ENCODE assay signal across 1 cellular context in the genomic region with DNA sequence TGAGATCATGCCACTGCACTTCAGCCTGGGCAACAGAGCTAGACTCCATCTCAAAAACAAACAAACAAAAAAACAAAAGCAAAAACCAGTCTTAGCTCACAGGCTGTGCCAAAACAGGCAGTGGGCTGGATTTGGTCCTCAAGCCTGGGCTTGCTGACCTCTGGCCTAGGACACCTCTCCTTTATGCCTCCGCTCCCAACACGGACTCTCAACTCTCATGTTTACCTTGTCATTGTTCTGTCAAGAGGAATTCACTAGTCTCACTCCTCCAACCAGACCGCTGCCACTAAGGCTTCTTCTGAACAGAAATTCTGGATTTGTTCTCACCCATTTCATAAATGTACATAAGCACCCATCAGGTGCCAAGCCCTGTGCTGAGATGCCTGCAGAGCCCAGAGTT.
TF ChIP-seq lines count a peak whose summit lies in the region.

No MANE protein-coding gene starts in this region.

TF ChIP-seq in HepG2, 621 proteins besides CTCF, POLR2A, EP300 and RAD21 (continued from another document):
- TF ChIP-seq ZNF841 (CRISPR knock-in tag; IDR thresholded peaks at IDR 0.05; ENCODE audit: borderline replicate concordance) (no peak), SOX5 (CRISPR knock-in tag; IDR thresholded peaks at IDR 0.05; ENCODE audit: borderline replicate concordance) (peak; percentile 70), STAT5B (CRISPR knock-in tag; IDR thresholded peaks at IDR 0.05) (no peak), ZNF441 (CRISPR knock-in tag; IDR thresholded peaks at IDR 0.05; ENCODE audit: borderline replicate concordance) (no peak), NCOR1 (IDR thresholded peaks at IDR 0.05; ENCODE audit: borderline replicate concordance, low read length) (no peak), MTF2 (CRISPR knock-in tag; IDR thresholded peaks at IDR 0.05; ENCODE audit: borderline replicate concordance) (no peak), TOE1 (CRISPR knock-in tag; IDR thresholded peaks at IDR 0.05) (no peak), ZNF432 (CRISPR knock-in tag; IDR thresholded peaks at IDR 0.05; ENCODE audit: borderline replicate concordance) (no peak), BORCS8-MEF2B (CRISPR knock-in tag; IDR thresholded peaks at IDR 0.05) (no peak), HNF4G (IDR thresholded peaks at IDR 0.05; ENCODE audit: borderline replicate concordance, low read depth, low read length) (peak; percentile 24; the same call in 1 of the 2 replicates), HNF4G (CRISPR knock-in tag; IDR thresholded peaks at IDR 0.05; ENCODE audit: borderline replicate concordance, low read depth) (no peak), IRX3 (CRISPR knock-in tag; IDR thresholded peaks at IDR 0.05; ENCODE audit: borderline replicate concordance, low read depth) (no peak), ZNF672 (CRISPR knock-in tag; IDR thresholded peaks at IDR 0.05) (no peak), SNRNP70 (IDR thresholded peaks at IDR 0.05; ENCODE audit: low read depth, low read length) (no peak), GABPA (IDR thresholded peaks at IDR 0.05; ENCODE audit: low read depth, low read length) (no peak), GABPA (CRISPR knock-in tag; IDR thresholded peaks at IDR 0.05; ENCODE audit: low read depth) (no peak), JARID2 (CRISPR knock-in tag; IDR thresholded peaks at IDR 0.05; ENCODE audit: insufficient replicate concordance) (no peak), ISX (CRISPR knock-in tag; conservative IDR thresholded peaks at IDR 0.05) (no peak), ZNF768 (CRISPR knock-in tag; IDR thresholded peaks at IDR 0.05) (no peak), NR2F1 (CRISPR knock-in tag; IDR thresholded peaks at IDR 0.05) (0 out of 4 replicates have a peak, but pooled peaks of 1 of the 2 experiments have one; percentile 41), RFXAP (CRISPR knock-in tag; IDR thresholded peaks at IDR 0.05; ENCODE audit: borderline replicate concordance) (no peak), SOX6 (IDR thresholded peaks at IDR 0.05) (no peak), SOX6 (CRISPR knock-in tag; IDR thresholded peaks at IDR 0.05) (peak; percentile 46), MAF1 (CRISPR knock-in tag; IDR thresholded peaks at IDR 0.05; ENCODE audit: borderline replicate concordance) (no peak), JUND (CRISPR knock-in tag; IDR thresholded peaks at IDR 0.05) (no peak), SOX13 (IDR thresholded peaks at IDR 0.05) (no peak), SOX13 (CRISPR knock-in tag; conservative IDR thresholded peaks at IDR 0.05 in 1 of 2, IDR thresholded peaks at IDR 0.05 in 1 of 2) (peak in 1 of 2 experiments; percentile 73; a peak in 2 of 4 replicates), ZNF75D (CRISPR knock-in tag; IDR thresholded peaks at IDR 0.05; ENCODE audit: borderline replicate concordance) (no peak), ZNF879 (CRISPR knock-in tag; IDR thresholded peaks at IDR 0.05) (no peak), HNF4A (CRISPR knock-in tag; IDR thresholded peaks at IDR 0.05) (peak; percentile 49; the same call in 1 of the 2 replicates), TCF7L2 (IDR thresholded peaks at IDR 0.05; ENCODE audit: low read depth, low read length) (no peak), ZNF121 (CRISPR knock-in tag; IDR thresholded peaks at IDR 0.05) (peak; percentile 64; the same call in 1 of the 2 replicates), NR2F6 (IDR thresholded peaks at IDR 0.05) (peak; percentile 56), NR2F6 (CRISPR knock-in tag; IDR thresholded peaks at IDR 0.05) (peak; percentile 69; the same call in 1 of the 2 replicates), NR2C2 (CRISPR knock-in tag; IDR thresholded peaks at IDR 0.05; ENCODE audit: borderline replicate concordance) (no peak), ZNF383 (CRISPR knock-in tag; IDR thresholded peaks at IDR 0.05; ENCODE audit: borderline replicate concordance) (no peak), ISL2 (CRISPR knock-in tag; IDR thresholded peaks at IDR 0.05) (no peak)
- TF ChIP-seq, protein P1, sequence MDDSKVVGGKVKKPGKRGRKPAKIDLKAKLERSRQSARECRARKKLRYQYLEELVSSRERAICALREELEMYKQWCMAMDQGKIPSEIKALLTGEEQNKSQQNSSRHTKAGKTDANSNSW (CRISPR knock-in tag; IDR thresholded peaks at IDR 0.05; ENCODE audit: borderline replicate concordance) = no peak
- TF ChIP-seq, protein P2, sequence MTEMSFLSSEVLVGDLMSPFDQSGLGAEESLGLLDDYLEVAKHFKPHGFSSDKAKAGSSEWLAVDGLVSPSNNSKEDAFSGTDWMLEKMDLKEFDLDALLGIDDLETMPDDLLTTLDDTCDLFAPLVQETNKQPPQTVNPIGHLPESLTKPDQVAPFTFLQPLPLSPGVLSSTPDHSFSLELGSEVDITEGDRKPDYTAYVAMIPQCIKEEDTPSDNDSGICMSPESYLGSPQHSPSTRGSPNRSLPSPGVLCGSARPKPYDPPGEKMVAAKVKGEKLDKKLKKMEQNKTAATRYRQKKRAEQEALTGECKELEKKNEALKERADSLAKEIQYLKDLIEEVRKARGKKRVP (CRISPR knock-in tag; IDR thresholded peaks at IDR 0.05) = no peak
- TF ChIP-seq, protein P3, sequence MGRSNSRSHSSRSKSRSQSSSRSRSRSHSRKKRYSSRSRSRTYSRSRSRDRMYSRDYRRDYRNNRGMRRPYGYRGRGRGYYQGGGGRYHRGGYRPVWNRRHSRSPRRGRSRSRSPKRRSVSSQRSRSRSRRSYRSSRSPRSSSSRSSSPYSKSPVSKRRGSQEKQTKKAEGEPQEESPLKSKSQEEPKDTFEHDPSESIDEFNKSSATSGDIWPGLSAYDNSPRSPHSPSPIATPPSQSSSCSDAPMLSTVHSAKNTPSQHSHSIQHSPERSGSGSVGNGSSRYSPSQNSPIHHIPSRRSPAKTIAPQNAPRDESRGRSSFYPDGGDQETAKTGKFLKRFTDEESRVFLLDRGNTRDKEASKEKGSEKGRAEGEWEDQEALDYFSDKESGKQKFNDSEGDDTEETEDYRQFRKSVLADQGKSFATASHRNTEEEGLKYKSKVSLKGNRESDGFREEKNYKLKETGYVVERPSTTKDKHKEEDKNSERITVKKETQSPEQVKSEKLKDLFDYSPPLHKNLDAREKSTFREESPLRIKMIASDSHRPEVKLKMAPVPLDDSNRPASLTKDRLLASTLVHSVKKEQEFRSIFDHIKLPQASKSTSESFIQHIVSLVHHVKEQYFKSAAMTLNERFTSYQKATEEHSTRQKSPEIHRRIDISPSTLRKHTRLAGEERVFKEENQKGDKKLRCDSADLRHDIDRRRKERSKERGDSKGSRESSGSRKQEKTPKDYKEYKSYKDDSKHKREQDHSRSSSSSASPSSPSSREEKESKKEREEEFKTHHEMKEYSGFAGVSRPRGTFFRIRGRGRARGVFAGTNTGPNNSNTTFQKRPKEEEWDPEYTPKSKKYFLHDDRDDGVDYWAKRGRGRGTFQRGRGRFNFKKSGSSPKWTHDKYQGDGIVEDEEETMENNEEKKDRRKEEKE (IDR thresholded peaks at IDR 0.05) = no peak
- TF ChIP-seq, protein P4, sequence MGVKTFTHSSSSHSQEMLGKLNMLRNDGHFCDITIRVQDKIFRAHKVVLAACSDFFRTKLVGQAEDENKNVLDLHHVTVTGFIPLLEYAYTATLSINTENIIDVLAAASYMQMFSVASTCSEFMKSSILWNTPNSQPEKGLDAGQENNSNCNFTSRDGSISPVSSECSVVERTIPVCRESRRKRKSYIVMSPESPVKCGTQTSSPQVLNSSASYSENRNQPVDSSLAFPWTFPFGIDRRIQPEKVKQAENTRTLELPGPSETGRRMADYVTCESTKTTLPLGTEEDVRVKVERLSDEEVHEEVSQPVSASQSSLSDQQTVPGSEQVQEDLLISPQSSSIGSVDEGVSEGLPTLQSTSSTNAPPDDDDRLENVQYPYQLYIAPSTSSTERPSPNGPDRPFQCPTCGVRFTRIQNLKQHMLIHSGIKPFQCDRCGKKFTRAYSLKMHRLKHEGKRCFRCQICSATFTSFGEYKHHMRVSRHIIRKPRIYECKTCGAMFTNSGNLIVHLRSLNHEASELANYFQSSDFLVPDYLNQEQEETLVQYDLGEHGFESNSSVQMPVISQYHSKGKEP (CRISPR knock-in tag; IDR thresholded peaks at IDR 0.05) = no peak
- TF ChIP-seq, protein P5, sequence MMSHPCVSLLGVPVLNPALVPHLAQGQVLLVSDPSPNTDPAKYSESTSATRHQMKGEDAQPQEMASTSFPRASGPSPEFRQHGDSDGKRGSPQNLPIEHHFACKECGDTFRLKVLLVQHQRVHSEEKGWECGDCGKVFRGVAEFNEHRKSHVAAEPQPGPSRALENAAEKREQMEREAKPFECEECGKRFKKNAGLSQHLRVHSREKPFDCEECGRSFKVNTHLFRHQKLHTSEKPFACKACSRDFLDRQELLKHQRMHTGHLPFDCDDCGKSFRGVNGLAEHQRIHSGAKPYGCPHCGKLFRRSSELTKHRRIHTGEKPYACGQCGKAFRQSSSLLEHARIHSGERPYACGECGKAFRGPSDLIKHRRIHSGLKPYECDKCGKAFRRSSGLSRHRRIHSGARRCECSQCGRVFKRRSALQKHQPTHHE (CRISPR knock-in tag; IDR thresholded peaks at IDR 0.05; ENCODE audit: borderline replicate concordance) = no peak
TF ChIP-seq in HepG2: peak in this region for 19.
